7 cellular contexts compared by ENCODE assay signal in genomic region chr6:6851059-6851658, GRCh38.
DNase-seq lines count a peak whose midpoint lies in the region; ATAC-seq and TF ChIP-seq lines count a peak whose summit lies in the region.

No MANE protein-coding gene starts in this region.

- H3K4me3 Mint-ChIP-seq in HFFc6: no peak overlapping the region; the same call in 1 of the 2 replicates
- H3K4me3 Mint-ChIP-seq in stimulated activated effector memory CD8-positive, alpha-beta T cell treated with anti-CD3 and anti-CD28 coated beads, Interleukin-12 subunit alpha, Interleukin-12 subunit beta, amount 100 ng/mL, for 72 hours: no peak overlapping the region

- H3K36me3 ChIP-seq in right atrium auricular region: no peaks in the 10 kb centered on the region

- H3K27me3 Mint-ChIP-seq in HFFc6 (ENCODE audit: insufficient read depth): peaks cover 2% of the 10 kb centered on the region

- DNase-seq in HFFc6 (peak; percentile 96), SW480 (ENCODE audit: low spot score) (peak; percentile 44), right atrium auricular region (ENCODE audit: low spot score) (peak; percentile 88)
- no peak for DNase-seq in stimulated activated effector memory CD8-positive, alpha-beta T cell treated with anti-CD3 and anti-CD28 coated beads, Interleukin-12 subunit alpha, Interleukin-12 subunit beta, amount 100 ng/mL, for 72 hours (ENCODE audit: low spot score in 2 of 2)
- no peak for DNase-seq in activated CD4-positive, alpha-beta T cell treated with anti-CD3 and anti-CD28 coated beads for 48 hours
- no peak for DNase-seq in stimulated activated CD4-positive, alpha-beta T cell treated with anti-CD3 and anti-CD28 coated beads, Interleukin-4, amount 100 ng/mL, for 4 hours
- no peak for DNase-seq in activated CD4-positive, alpha-beta T cell treated with anti-CD3 and anti-CD28 coated beads, Interleukin-2, amount 50 U/mL, for 48 hours

- no peak for TF ChIP-seq CTCF in HFFc6 (IDR thresholded peaks at IDR 0.05)
- TF ChIP-seq CTCF in right atrium auricular region (IDR thresholded peaks at IDR 0.05): no peak

- H3K9me3 Mint-ChIP-seq in HFFc6: peaks cover 46% of the 10 kb centered on the region
- peaks cover under 1% of the 10 kb centered on the region for H3K9me3 Mint-ChIP-seq in stimulated activated effector memory CD8-positive, alpha-beta T cell treated with anti-CD3 and anti-CD28 coated beads, Interleukin-12 subunit alpha, Interleukin-12 subunit beta, amount 100 ng/mL, for 72 hours

- H3K27me3 ChIP-seq in right atrium auricular region: no peaks in the 10 kb centered on the region

- peak overlapping the region; percentile 53 for H3K27ac Mint-ChIP-seq in HFFc6
- peak overlapping the region; percentile 15 for H3K27ac Mint-ChIP-seq in stimulated activated effector memory CD8-positive, alpha-beta T cell treated with anti-CD3 and anti-CD28 coated beads, Interleukin-12 subunit alpha, Interleukin-12 subunit beta, amount 100 ng/mL, for 72 hours

- H3K4me1 ChIP-seq in right atrium auricular region: peaks cover 0 to under 1% of the 10 kb centered on the region in 2 donors

- peaks cover 10% of the 10 kb centered on the region for H3K36me3 Mint-ChIP-seq in HFFc6 (ENCODE audit: low read depth)
- H3K36me3 Mint-ChIP-seq in stimulated activated effector memory CD8-positive, alpha-beta T cell treated with anti-CD3 and anti-CD28 coated beads, Interleukin-12 subunit alpha, Interleukin-12 subunit beta, amount 100 ng/mL, for 72 hours: no peaks in the 10 kb centered on the region

- no peak overlapping the region for H3K4me3 ChIP-seq in right atrium auricular region

- no peaks in the 10 kb centered on the region for H3K9me3 ChIP-seq in right atrium auricular region

- peak; percentile 52 for ATAC-seq in stimulated activated effector memory CD8-positive, alpha-beta T cell treated with anti-CD3 and anti-CD28 coated beads, Interleukin-12 subunit alpha, Interleukin-12 subunit beta, amount 100 ng/mL, for 72 hours

- peaks cover 15% of the 10 kb centered on the region; the same call in 1 of the 2 replicates for H3K4me1 Mint-ChIP-seq in HFFc6 (ENCODE audit: low read depth)
- peaks cover 21% of the 10 kb centered on the region for H3K4me1 Mint-ChIP-seq in stimulated activated effector memory CD8-positive, alpha-beta T cell treated with anti-CD3 and anti-CD28 coated beads, Interleukin-12 subunit alpha, Interleukin-12 subunit beta, amount 100 ng/mL, for 72 hours

- H3K27ac ChIP-seq in right atrium auricular region: no peak overlapping the region

Comparison
In these comparisons a context has a peak if more than half of its experiments do, and no peak if none do; other contexts are left out.
1. DNase-seq: peak in HFFc6 (single experiment), SW480 (single experiment) and right atrium auricular region (single experiment); none in stimulated activated effector memory CD8-positive, alpha-beta T cell treated with anti-CD3 and anti-CD28 coated beads, Interleukin-12 subunit alpha, Interleukin-12 subunit beta, amount 100 ng/mL, for 72 hours (0 of 2), activated CD4-positive, alpha-beta T cell treated with anti-CD3 and anti-CD28 coated beads for 48 hours (single experiment), stimulated activated CD4-positive, alpha-beta T cell treated with anti-CD3 and anti-CD28 coated beads, Interleukin-4, amount 100 ng/mL, for 4 hours (0 of 2) and activated CD4-positive, alpha-beta T cell treated with anti-CD3 and anti-CD28 coated beads, Interleukin-2, amount 50 U/mL, for 48 hours (0 of 2).